ENCODE assay signal across 25 cellular contexts in genomic region chr3:120752865-120753264, GRCh38. TPM values are rescaled to one million over a fixed set of nuclear protein-coding genes. Genes with fewer than 3 reads are reported as not detected.
DNase-seq lines count a peak whose midpoint lies in the region; ATAC-seq, FAIRE-seq and TF ChIP-seq lines count a peak whose summit lies in the region.
"Had no signal": no experiment of that assay in that cellular context is flagged by ENCODE, and none has a peak within 500 bp of the region (broad histone marks: within the 10 kb centered on the region; RNA-seq: fewer than 3 reads in every experiment).

No MANE protein-coding gene starts in this region.

- ATAC-seq in A549 (no peak), K562 (no peak), Right ventricle myocardium superior (ENCODE audit: poor library complexity) (no peak), GM19395 (IDR thresholded peaks at IDR 0.05; ENCODE audit: unreplicated experiment) (no peak), sciatic nerve (no peak)

- no peak overlapping the region for H3K9ac ChIP-seq in K562 (ENCODE audit: insufficient read depth in 1 of 2, low read depth in 2 of 2, low read length in 2 of 2)

- H3K4me2 ChIP-seq in A549 (no peak overlapping the region), K562 (ENCODE audit: insufficient read depth, low read length) (no peak overlapping the region), osteoblast (ENCODE audit: insufficient read depth, low read length) (no peak overlapping the region)

- FAIRE-seq in A549 (lab: Jason Lieb, UNC) (no peak), K562 (lab: Jason Lieb, UNC) (no peak)
- FAIRE-seq: G401.6 had no signal

- H2AFZ ChIP-seq in K562 (ENCODE audit: low read depth, low read length) (no peak overlapping the region), osteoblast (ENCODE audit: low read length) (no peak overlapping the region)

- 96% methylated on average over 2 of the region's 2 CpGs for WGBS in A549 (ENCODE audit: missing lambda C conversion rate)
- 77% methylated on average over 2 of the region's 2 CpGs for WGBS in K562 (ENCODE audit: insufficient coverage, low coverage, missing lambda C conversion rate)

- H3K36me3 Mint-ChIP-seq in HFFc6 (ENCODE audit: low read depth): peaks cover 57% of the 10 kb centered on the region

- H4K20me1 ChIP-seq in K562 (replicated peaks; ENCODE audit: control insufficient read depth, insufficient read depth, low read length) (no peaks in the 10 kb centered on the region), osteoblast (ENCODE audit: insufficient read depth, low read length) (no peaks in the 10 kb centered on the region)

- POLR2A ChIA-PET in A549 (lab: Yijun Ruan, JAX) (no interaction called here), K562 (lab: Yijun Ruan, JAX) (no interaction called here)

- no peak for TF ChIP-seq EP300 in A549 (IDR thresholded peaks at IDR 0.05)
- TF ChIP-seq EP300 in K562 (IDR thresholded peaks at IDR 0.05; ENCODE audit: low read length): no peak

- no peaks in the 10 kb centered on the region; the same call in 1 of the 2 replicates for H3K27me3 Mint-ChIP-seq in HFFc6 (ENCODE audit: insufficient read depth)
- H3K27me3 Mint-ChIP-seq: CD4-positive, alpha-beta memory T cell had no signal

- TF ChIP-seq RAD21 in A549 (conservative IDR thresholded peaks at IDR 0.05 in 1 of 2, IDR thresholded peaks at IDR 0.05 in 1 of 2): no peak
- TF ChIP-seq RAD21 in K562 (CRISPR knock-in tag; conservative IDR thresholded peaks at IDR 0.05 in 1 of 2, IDR thresholded peaks at IDR 0.05 in 1 of 2): no peak

- H3K4me1 Mint-ChIP-seq in HFFc6 (ENCODE audit: low read depth): peaks cover 40% of the 10 kb centered on the region

- no peaks in the 10 kb centered on the region; the same call in 1 of the 2 replicates for H3K9me3 Mint-ChIP-seq in HFFc6

- H3K4me3 ChIP-seq in A549: no peak overlapping the region
- H3K4me3 ChIP-seq in K562: no peak overlapping the region
- H3K4me3 ChIP-seq in osteoblast (ENCODE audit: insufficient read depth, low read length): no peak overlapping the region
- H3K4me3 ChIP-seq: SK-N-MC had no signal

- TF ChIP-seq CTCF in A549 (IDR thresholded peaks at IDR 0.05) (no peak), HFFc6 (IDR thresholded peaks at IDR 0.05) (no peak), K562 (IDR thresholded peaks at IDR 0.05 in 2 of 3, conservative IDR thresholded peaks at IDR 0.05 in 1 of 3; ENCODE audit: insufficient read depth in 2 of 3, low read depth in 1 of 3, low read length in 3 of 3) (no peak), osteoblast (IDR thresholded peaks at IDR 0.05; ENCODE audit: extremely low read depth, low read depth, low read length) (no peak)

- DNase-seq in A549 (ENCODE audit: low read depth in 1 of 2, low spot score in 1 of 2) (no peak), HFFc6 (no peak), K562 (ENCODE audit: extremely low read depth in 1 of 4, low spot score in 3 of 4) (no peak), osteoblast (ENCODE audit: insufficient read length, low spot score, missing footprints) (no peak), Right ventricle myocardium superior (no peak), sciatic nerve (ENCODE audit: low spot score) (no peak)
- DNase-seq: C1 segment of cervical spinal cord; CD4-positive, alpha-beta memory T cell; COR-L47; DMS53; GOT3; HCEC 1CT; Karpas-422; NCI-H1092 treated with DMSO at 0.1 percent for 48 hours; NCI-H1436; NCI-H187; NCI-H2081 treated with DMSO at 0.1 percent for 48 hours; NCI-H2171; NCI-H226; NCI-H510A; RPMI8226; SHP77 had no signal

- intact Hi-C loops in K562 (cut with micrococcal nuclease): no loop called here
- intact Hi-C loops in Right ventricle myocardium superior (cut with DNase I): no loop called here
- intact Hi-C loops in sciatic nerve (cut with DNase I): no loop called here

- peaks cover 37% of the 10 kb centered on the region for H3K79me2 ChIP-seq in K562 (ENCODE audit: control insufficient read depth, insufficient read depth, low read length)
- peaks cover 46% of the 10 kb centered on the region for H3K79me2 ChIP-seq in osteoblast (ENCODE audit: insufficient read depth, low read length)

- in situ Hi-C loops in K562 (cut with MboI): no loop called here

- CTCF ChIA-PET in A549 (lab: Yijun Ruan, JAX): no interaction called here
- CTCF ChIA-PET in K562 (lab: Yijun Ruan, JAX; ENCODE audit: low intra/inter-chr PET ratio): no interaction called here

- H3K9me3 ChIP-seq in A549: no peaks in the 10 kb centered on the region
- no peaks in the 10 kb centered on the region for H3K9me3 ChIP-seq in K562 (replicated peaks; ENCODE audit: control insufficient read depth, insufficient read depth, low read depth, low read length)
- no peaks in the 10 kb centered on the region for H3K9me3 ChIP-seq in osteoblast (ENCODE audit: low read depth, low read length)

- no peak overlapping the region for H3K4me3 Mint-ChIP-seq in HFFc6
- H3K4me3 Mint-ChIP-seq: CD4-positive, alpha-beta memory T cell had no signal

- BruUV-seq in K562 (replicated peaks; lab: Mats Ljungman, UMichigan): no TSS peak

- TF ChIP-seq POLR2A in A549 (IDR thresholded peaks at IDR 0.05; ENCODE audit: low read length) (no peak), K562 (conservative IDR thresholded peaks at IDR 0.05) (no peak)

- no peaks in the 10 kb centered on the region for H3K27me3 ChIP-seq in K562 (ENCODE audit: control insufficient read depth in 2 of 2, insufficient read depth in 2 of 2, low read length in 2 of 2)
- no peaks in the 10 kb centered on the region for H3K27me3 ChIP-seq in osteoblast (ENCODE audit: insufficient read depth, low read length)

- H3K4me1 ChIP-seq in A549 (peaks cover 16% of the 10 kb centered on the region; the same call in 2 of the 3 replicates), K562 (replicated peaks in 1 of 2; ENCODE audit: control insufficient read depth in 2 of 2, insufficient read depth in 2 of 2, low read length in 2 of 2) (no peaks in the 10 kb centered on the region), osteoblast (ENCODE audit: insufficient read depth, low read length) (peaks cover 7% of the 10 kb centered on the region)

- H3K27ac ChIP-seq in A549 (no peak overlapping the region), K562 (ENCODE audit: extremely low read depth, low read depth, low read length) (no peak overlapping the region), osteoblast (ENCODE audit: low read depth, low read length) (peak overlapping the region; percentile 54)
- H3K27ac ChIP-seq: SK-N-MC had no signal

- peak overlapping the region; percentile 51; the same call in 1 of the 2 replicates for H3K27ac Mint-ChIP-seq in HFFc6

- H3K36me3 ChIP-seq in K562 (ENCODE audit: control insufficient read depth, insufficient read depth, low read length): peaks cover 24% of the 10 kb centered on the region; the same call in 2 of the 3 replicates
- H3K36me3 ChIP-seq in osteoblast (ENCODE audit: insufficient read depth, low read length): no peaks in the 10 kb centered on the region

- H3K9me1 ChIP-seq in K562 (ENCODE audit: control insufficient read depth, insufficient read depth, low read length): no peaks in the 10 kb centered on the region

RNA-seq across cellular contexts. Expression of gene GTF2E1, which starts 10.3 kb away (rescaled TPM):
- polyA plus RNA-seq in A549 (2011; rRNA removed) (20.0 and 26.8 TPM in 2 replicates), A549 (2017; fragmentation: RNase III; extraction: RNeasy Plus Mini Kit Qiagen cat#74134 plus additional on column Dnase treatment) (16.4 to 19.7 TPM (median 18.6 TPM) in 3 replicates), K562 (2011; rRNA removed) (14.3 and 23.5 TPM in 2 replicates), K562 (2014; fragmentation: Illumina TruSeq; extraction: Trizol) (15.0 and 22.5 TPM in 2 replicates), K562 (2014; fragmentation: Nextera tagmentation; extraction: Ambion mirVana) (10 to 100 TPM; 12.9 to 15.4 TPM), K562 (2014; rRNA removed) (13.3 and 14.7 TPM in 2 replicates)
- polyA plus RNA-seq in A549 (2012; cell fraction: cytosol; rRNA removed): 8.2 and 8.5 TPM in 2 replicates
- polyA plus RNA-seq in A549 (2012; cell fraction: nucleus; rRNA removed): 4.9 and 7.4 TPM in 2 replicates
- polyA minus RNA-seq in A549 (2011; rRNA and poly(A)+ RNA removed): 30.5 and 31.9 TPM in 2 replicates
- total RNA-seq in HFFc6 (2021; fragmentation: NEBNext Ultra II Directional; extraction: Animal tissue kit (Norgen Biotek cat#: 25700)): 10 to 100 TPM; 28.6 to 35.7 (median 29.9) TPM
- 12.6 and 25.4 TPM in 2 replicates for total RNA-seq in K562 (2011; cell fraction: chromatin; rRNA removed; ENCODE audit: low replicate concordance)
- 5.4 and 6.0 TPM in 2 replicates for total RNA-seq in K562 (2011; cell fraction: nucleolus; rRNA removed)
- 10.2 and 10.7 TPM in 2 replicates for total RNA-seq in K562 (2011; cell fraction: nucleoplasm; rRNA removed)
- total RNA-seq in K562 (2014; rRNA removed) (13.9 and 15.0 TPM in 2 replicates), K562 (2014; rRNA removed; fragmentation: Illumina TruSeq; extraction: Trizol) (17.4 and 22.1 TPM in 2 replicates), K562 (2015; rRNA removed; fragmentation: Illumina TruSeq; extraction: Trizol) (13.4 and 14.4 TPM in 2 replicates), K562 (2021) (20.1 and 22.4 TPM in 2 replicates), osteoblast (13.0 and 14.4 TPM in 2 replicates), Right ventricle myocardium superior (12.2 TPM), sciatic nerve (15.0 TPM)
- 8.1 and 12.8 TPM in 2 replicates for polyA plus RNA-seq in K562 (2011; cell fraction: cytosol; rRNA removed)
- 6.1 and 6.7 TPM in 2 replicates for polyA plus RNA-seq in K562 (2011; cell fraction: nucleus; rRNA removed)
- 5.8 and 15.6 TPM in 2 replicates for polyA plus RNA-seq in K562 (2012)
- polyA minus RNA-seq in K562 (2011; rRNA and poly(A)+ RNA removed): 36.7 and 36.8 TPM in 2 replicates
- 9.6 and 9.8 TPM in 2 replicates for polyA minus RNA-seq in K562 (2011; cell fraction: cytosol; rRNA and poly(A)+ RNA removed)
- polyA minus RNA-seq in K562 (2011; cell fraction: nucleus; rRNA and poly(A)+ RNA removed): 6.5 and 11.3 TPM in 2 replicates

RNA-seq across cellular contexts. Expression of gene RABL3, which starts 10.5 kb away (rescaled TPM):
- 14.0 and 17.6 TPM in 2 replicates for polyA plus RNA-seq in A549 (2011; rRNA removed)
- 2.4 and 2.7 TPM in 2 replicates for polyA plus RNA-seq in A549 (2012; cell fraction: cytosol; rRNA removed)
- 0.94 and 1.8 TPM in 2 replicates for polyA plus RNA-seq in A549 (2012; cell fraction: nucleus; rRNA removed)
- polyA plus RNA-seq in A549 (2017; fragmentation: RNase III; extraction: RNeasy Plus Mini Kit Qiagen cat#74134 plus additional on column Dnase treatment): 28.2 to 31.7 TPM (median 29.0 TPM) in 3 replicates
- 3.8 and 5.8 TPM in 2 replicates for polyA minus RNA-seq in A549 (2011; rRNA and poly(A)+ RNA removed)
- 10 to 100 TPM; 32.0 to 39.4 (median 36.9) TPM for total RNA-seq in HFFc6 (2021; fragmentation: NEBNext Ultra II Directional; extraction: Animal tissue kit (Norgen Biotek cat#: 25700))
- total RNA-seq in K562 (2011; cell fraction: chromatin; rRNA removed; ENCODE audit: low replicate concordance): 1.6 and 4.8 TPM in 2 replicates
- 0.67 and 1.2 TPM in 2 replicates for total RNA-seq in K562 (2011; cell fraction: nucleolus; rRNA removed)
- total RNA-seq in K562 (2011; cell fraction: nucleoplasm; rRNA removed): 2.9 and 8.6 TPM in 2 replicates
- total RNA-seq in K562 (2014; rRNA removed): 6.5 and 6.7 TPM in 2 replicates
- total RNA-seq in K562 (2014; rRNA removed; fragmentation: Illumina TruSeq; extraction: Trizol): 17.6 and 24.7 TPM in 2 replicates
- 11.4 and 12.3 TPM in 2 replicates for total RNA-seq in K562 (2015; rRNA removed; fragmentation: Illumina TruSeq; extraction: Trizol)
- total RNA-seq in K562 (2021): 11.6 and 12.8 TPM in 2 replicates
- 6.6 and 9.2 TPM in 2 replicates for polyA plus RNA-seq in K562 (2011; rRNA removed)
- 1.6 and 3.6 TPM in 2 replicates for polyA plus RNA-seq in K562 (2011; cell fraction: cytosol; rRNA removed)
- polyA plus RNA-seq in K562 (2011; cell fraction: nucleus; rRNA removed): 0.83 and 1.6 TPM in 2 replicates
- 9.2 and 18.8 TPM in 2 replicates for polyA plus RNA-seq in K562 (2012)
- 20.0 and 21.9 TPM in 2 replicates for polyA plus RNA-seq in K562 (2014; fragmentation: Illumina TruSeq; extraction: Trizol)
- 10 to 100 TPM; 21.5 to 30.7 TPM for polyA plus RNA-seq in K562 (2014; fragmentation: Nextera tagmentation; extraction: Ambion mirVana)
- polyA plus RNA-seq in K562 (2014; rRNA removed): 8.2 and 8.4 TPM in 2 replicates
- polyA minus RNA-seq in K562 (2011; rRNA and poly(A)+ RNA removed): 9.8 and 11.2 TPM in 2 replicates
- polyA minus RNA-seq in K562 (2011; cell fraction: cytosol; rRNA and poly(A)+ RNA removed): 3.3 and 4.1 TPM in 2 replicates
- 1.1 and 1.4 TPM in 2 replicates for polyA minus RNA-seq in K562 (2011; cell fraction: nucleus; rRNA and poly(A)+ RNA removed)
- 13.3 and 15.2 TPM in 2 replicates for total RNA-seq in osteoblast
- 17.9 TPM for total RNA-seq in Right ventricle myocardium superior
- 27.4 TPM for total RNA-seq in sciatic nerve

Comparison
In these comparisons a context has a peak if more than half of its experiments do, and no peak if none do; other contexts are left out.
1. Of the 35 proteins assayed by ChIP-seq in both K562 and A549: peak only in K562: none; only in A549: MAFK; in both: none; in neither: 34.